In the genomic region with DNA sequence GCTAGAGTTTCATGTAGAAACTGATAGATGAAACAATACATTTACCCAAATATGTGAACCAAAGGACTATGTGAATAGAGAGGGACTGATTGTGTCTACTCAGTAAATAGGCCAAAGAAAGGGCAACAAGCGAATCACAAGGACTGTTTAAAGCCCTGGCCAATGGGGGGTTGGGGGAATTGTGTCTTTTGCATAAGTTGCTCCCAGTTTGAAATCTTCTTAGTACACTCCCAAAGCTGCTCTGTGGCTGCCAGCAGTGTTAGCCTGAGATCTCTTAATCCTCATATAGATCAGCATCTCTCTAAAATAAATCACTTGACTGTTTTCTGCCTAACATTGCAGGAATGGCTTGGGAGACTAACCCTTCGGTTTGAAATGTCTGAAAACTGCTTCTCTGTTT, we compare ENCODE assay signal across 15 cellular contexts.
DNase-seq lines count a peak whose midpoint lies in the region; ATAC-seq and TF ChIP-seq lines count a peak whose summit lies in the region.
"Had no signal": no experiment of that assay in that cellular context is flagged by ENCODE, and none has a peak within 500 bp of the region (broad histone marks: within the 10 kb centered on the region; RNA-seq: fewer than 3 reads in every experiment).

No MANE protein-coding gene starts in this region.

- no peaks in the 10 kb centered on the region for H4K20me1 ChIP-seq in Loucy (ENCODE audit: insufficient read depth, low read length, poor library complexity, severe bottlenecking)
- no peaks in the 10 kb centered on the region for H4K20me1 ChIP-seq in osteoblast (ENCODE audit: insufficient read depth, low read length)

- POLR2A ChIA-PET in WTC11 (lab: Charles Lee) = no interaction called here

- H3K36me3 ChIP-seq in Loucy (ENCODE audit: insufficient read depth, low read length) = no peaks in the 10 kb centered on the region
- no peaks in the 10 kb centered on the region for H3K36me3 ChIP-seq in prostate gland
- no peaks in the 10 kb centered on the region for H3K36me3 ChIP-seq in osteoblast (ENCODE audit: insufficient read depth, low read length)
- H3K36me3 ChIP-seq: BE2C had no signal

- no peak for TF ChIP-seq POLR2A in prostate gland (IDR thresholded peaks at IDR 0.05)

- 61% methylated on average over 2 of the region's 2 CpGs for WGBS in prostate gland

- no peak for TF ChIP-seq CTCF in Loucy (conservative IDR thresholded peaks at IDR 0.05; ENCODE audit: low read length)
- TF ChIP-seq CTCF in WTC11 (IDR thresholded peaks at IDR 0.05) = no peak
- no peak for TF ChIP-seq CTCF in retinal pigment epithelial cell (conservative IDR thresholded peaks at IDR 0.05; ENCODE audit: low read depth, low read length)
- no peak for TF ChIP-seq CTCF in prostate gland (IDR thresholded peaks at IDR 0.05)
- TF ChIP-seq CTCF in osteoblast (IDR thresholded peaks at IDR 0.05; ENCODE audit: extremely low read depth, low read depth, low read length) = no peak

- no peak overlapping the region for H3K9ac ChIP-seq in Loucy (ENCODE audit: low read depth, low read length, poor library complexity, severe bottlenecking)

- ATAC-seq in WTC11 (peak; percentile 70), HG02678 (IDR thresholded peaks at IDR 0.05; ENCODE audit: unreplicated experiment) (no peak)
- ATAC-seq: CD8-positive, alpha-beta T cell; HCT116 had no signal

- no peaks in the 10 kb centered on the region for H3K36me3 Mint-ChIP-seq in WTC11
- H3K36me3 Mint-ChIP-seq: CD8-positive, alpha-beta T cell had no signal

- H3K4me3 ChIP-seq in Loucy (ENCODE audit: low read length, poor library complexity, severe bottlenecking) (no peak overlapping the region), retinal pigment epithelial cell (ENCODE audit: low read length) (no peak overlapping the region), prostate gland (no peak overlapping the region), osteoblast (ENCODE audit: insufficient read depth, low read length) (no peak overlapping the region)

- peaks cover 9% of the 10 kb centered on the region for H3K4me1 Mint-ChIP-seq in WTC11

- CTCF ChIA-PET in WTC11 (lab: Charles Lee) = no interaction called here

- H3K27me3 Mint-ChIP-seq in WTC11 (ENCODE audit: low read depth) = no peaks in the 10 kb centered on the region

- no peak overlapping the region for H3K27ac Mint-ChIP-seq in WTC11
- H3K27ac Mint-ChIP-seq: CD8-positive, alpha-beta T cell had no signal

- H3K4me2 ChIP-seq in Loucy (ENCODE audit: low read depth, low read length, poor library complexity, severe bottlenecking) (peak overlapping the region; percentile 66), osteoblast (ENCODE audit: insufficient read depth, low read length) (no peak overlapping the region)

- H3K4me3 Mint-ChIP-seq in WTC11 = no peak overlapping the region
- H3K4me3 Mint-ChIP-seq: CD8-positive, alpha-beta T cell had no signal

- H3K9me3 Mint-ChIP-seq in WTC11 = no peaks in the 10 kb centered on the region
- H3K9me3 Mint-ChIP-seq: CD8-positive, alpha-beta T cell had no signal

- H3K27me3 ChIP-seq in Loucy (ENCODE audit: insufficient read depth, low read length, poor library complexity, severe bottlenecking) = no peaks in the 10 kb centered on the region
- no peaks in the 10 kb centered on the region for H3K27me3 ChIP-seq in prostate gland (replicated peaks; ENCODE audit: insufficient read depth)
- H3K27me3 ChIP-seq in osteoblast (ENCODE audit: insufficient read depth, low read length) = no peaks in the 10 kb centered on the region
- H3K27me3 ChIP-seq: BE2C had no signal

- H3K27ac ChIP-seq in prostate gland = no peak overlapping the region
- no peak overlapping the region for H3K27ac ChIP-seq in osteoblast (ENCODE audit: low read depth, low read length)
- H3K27ac ChIP-seq: C4-2B, HL-60 had no signal

- DNase-seq in D341Med (ENCODE audit: low spot score) (peak; percentile 45), WTC11 (ENCODE audit: low spot score) (no peak), retinal pigment epithelial cell (ENCODE audit: low read depth) (peak; percentile 54), prostate gland (ENCODE audit: low spot score) (no peak), osteoblast (ENCODE audit: insufficient read length, low spot score, missing footprints) (no peak)
- DNase-seq: BE2C; CD8-positive, alpha-beta T cell; COR-L47; DMS53; GF-D8 had no signal

- H3F3A ChIP-seq in Loucy (ENCODE audit: low read depth) = peaks cover 6% of the 10 kb centered on the region; the same call in 1 of the 2 replicates

- no peaks in the 10 kb centered on the region for H3K79me2 ChIP-seq in Loucy (ENCODE audit: insufficient read depth, low read length)
- no peaks in the 10 kb centered on the region for H3K79me2 ChIP-seq in osteoblast (ENCODE audit: insufficient read depth, low read length)

- peaks cover 40% of the 10 kb centered on the region for H3K4me1 ChIP-seq in Loucy (ENCODE audit: insufficient read depth, low read length, poor library complexity, severe bottlenecking)
- H3K4me1 ChIP-seq in prostate gland (replicated peaks) = no peaks in the 10 kb centered on the region
- no peaks in the 10 kb centered on the region for H3K4me1 ChIP-seq in osteoblast (ENCODE audit: insufficient read depth, low read length)
- H3K4me1 ChIP-seq: BE2C had no signal

- H2AFZ ChIP-seq in Loucy (ENCODE audit: low read length) (no peak overlapping the region), osteoblast (ENCODE audit: low read length) (no peak overlapping the region)

- H3K9me2 ChIP-seq in Loucy (replicated peaks; ENCODE audit: low read depth, low read length) = no peaks in the 10 kb centered on the region

- intact Hi-C loops in prostate gland (cut with DNase I) = no loop called here

- no peaks in the 10 kb centered on the region for H3K9me3 ChIP-seq in Loucy (ENCODE audit: insufficient read depth, low read depth, low read length)
- H3K9me3 ChIP-seq in prostate gland = no peaks in the 10 kb centered on the region
- no peaks in the 10 kb centered on the region for H3K9me3 ChIP-seq in osteoblast (ENCODE audit: low read depth, low read length)
- H3K9me3 ChIP-seq: BE2C had no signal

TF ChIP-seq in WTC11, 78 proteins besides CTCF, POLR2A, EP300 and RAD21:
- no peak for TF ChIP-seq TCF7 (CRISPR knock-in tag; IDR thresholded peaks at IDR 0.05; ENCODE audit: low read depth)
- TF ChIP-seq ATF1 (CRISPR knock-in tag; IDR thresholded peaks at IDR 0.05) = no peak
- TF ChIP-seq MXD4 (CRISPR knock-in tag; IDR thresholded peaks at IDR 0.05; ENCODE audit: borderline replicate concordance) = no peak
- TF ChIP-seq ARID4B (CRISPR knock-in tag; IDR thresholded peaks at IDR 0.05; ENCODE audit: borderline replicate concordance) = no peak
- TF ChIP-seq FOXK1 (CRISPR knock-in tag; IDR thresholded peaks at IDR 0.05) = no peak
- TF ChIP-seq NR3C1 (CRISPR knock-in tag; conservative IDR thresholded peaks at IDR 0.05; ENCODE audit: low read depth) = no peak
- TF ChIP-seq, protein P1, sequence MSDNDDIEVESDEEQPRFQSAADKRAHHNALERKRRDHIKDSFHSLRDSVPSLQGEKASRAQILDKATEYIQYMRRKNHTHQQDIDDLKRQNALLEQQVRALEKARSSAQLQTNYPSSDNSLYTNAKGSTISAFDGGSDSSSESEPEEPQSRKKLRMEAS (CRISPR knock-in tag; IDR thresholded peaks at IDR 0.05) = no peak
- no peak for TF ChIP-seq GTF2I (CRISPR knock-in tag; conservative IDR thresholded peaks at IDR 0.05)
- TF ChIP-seq HMGA2 (CRISPR knock-in tag; IDR thresholded peaks at IDR 0.05) = no peak
- no peak for TF ChIP-seq CREB1 (CRISPR knock-in tag; IDR thresholded peaks at IDR 0.05)

Comparison
In these comparisons a context has a peak if more than half of its experiments do, and no peak if none do; other contexts are left out.
1. DNase-seq: peak in D341Med (single experiment) and retinal pigment epithelial cell (single experiment); none in WTC11 (single experiment), prostate gland (single experiment) and osteoblast (single experiment).